ENCODE assay signal across 8 cellular contexts in genomic region chr3:51994530-51994929, GRCh38. TPM values are rescaled to one million over a fixed set of nuclear protein-coding genes. Genes with fewer than 3 reads are reported as not detected.
DNase-seq lines count a peak whose midpoint lies in the region; ATAC-seq and TF ChIP-seq lines count a peak whose summit lies in the region.

No MANE protein-coding gene starts in this region.

- peaks cover 26% of the 10 kb centered on the region for H3K4me1 Mint-ChIP-seq in activated CD4-positive, alpha-beta T cell treated with anti-CD3 and anti-CD28 coated beads for 36 hours
- H3K4me1 Mint-ChIP-seq in activated T-helper 2 cell treated with anti-CD3 and anti-CD28 coated beads, Interferon-gamma antibody, Interleukin-2, Interleukin-4, amounts not matched to agents 10 μg/mL and 5 μg/mL and 100 μg/mL, durations not matched to agents 14 hours and 24 hours and 36 hours (ENCODE audit: low read depth), result peaks cover 25% of the 10 kb centered on the region

- no peaks in the 10 kb centered on the region for H3K27me3 Mint-ChIP-seq in activated CD4-positive, alpha-beta T cell treated with anti-CD3 and anti-CD28 coated beads for 36 hours
- H3K27me3 Mint-ChIP-seq in activated T-helper 2 cell treated with anti-CD3 and anti-CD28 coated beads, Interferon-gamma antibody, Interleukin-2, Interleukin-4, amounts not matched to agents 10 μg/mL and 5 μg/mL and 100 μg/mL, durations not matched to agents 14 hours and 24 hours and 36 hours (ENCODE audit: low read depth), result peaks cover 10% of the 10 kb centered on the region

- no peak for TF ChIP-seq POLR2A in stomach (IDR thresholded peaks at IDR 0.05)

- intact Hi-C loops in activated CD4-positive, alpha-beta T cell treated with anti-CD3 and anti-CD28 coated beads for 36 hours (cut with DNase I, micrococcal nuclease), result loop anchor here (2.0 to 10.0 kb wide), 3 partner anchors 20 to 1350 kb away; partner anchors contain the start of genes ABHD14A (in 1 of the 2), ABHD14B (in 1 of the 2), DCP1A (in 1 of the 2) and WDR82 (in 1 of the 2)
- intact Hi-C loops in activated T-helper 2 cell treated with anti-CD3 and anti-CD28 coated beads, Interferon-gamma antibody, Interleukin-2, Interleukin-4, amounts not matched to agents 10 μg/mL and 5 μg/mL and 100 μg/mL, durations not matched to agents 14 hours and 24 hours and 36 hours (cut with micrococcal nuclease), result loop anchor here (2.0 kb wide), 2 partner anchors 20 to 52 kb away; partner anchors contain the start of genes ABHD14A, ABHD14B and PARP3
- intact Hi-C loops in stomach (cut with DNase I; ENCODE audit: low total_unique reads), result no loop called here

- POLR2A ChIA-PET in activated CD4-positive, alpha-beta T cell treated with anti-CD3 and anti-CD28 coated beads for 36 hours (lab: Charles Lee), result interaction anchor here (0.6 to 4.5 kb wide), 3 partner anchors 11 to 173 kb away, joined by 3 to 43 read pairs (median 34); partner anchors contain the start of gene ACY1

- H3K27ac Mint-ChIP-seq in activated CD4-positive, alpha-beta T cell treated with anti-CD3 and anti-CD28 coated beads for 36 hours, result peak overlapping the region; percentile 100
- H3K27ac Mint-ChIP-seq in activated T-helper 2 cell treated with anti-CD3 and anti-CD28 coated beads, Interferon-gamma antibody, Interleukin-2, Interleukin-4, amounts not matched to agents 10 μg/mL and 5 μg/mL and 100 μg/mL, durations not matched to agents 14 hours and 24 hours and 36 hours, result peak overlapping the region; percentile 100

- DNase-seq in activated CD4-positive, alpha-beta T cell treated with anti-CD3 and anti-CD28 coated beads for 36 hours, result no peak
- DNase-seq in activated CD4-positive, alpha-beta T cell treated with anti-CD3 and anti-CD28 coated beads, Interleukin-2, amount 50 U/mL, for 48 hours, result no peak
- no peak for DNase-seq in activated T-helper 2 cell treated with anti-CD3 and anti-CD28 coated beads, Interferon-gamma antibody, Interleukin-2, Interleukin-4, amounts not matched to agents 10 μg/mL and 5 μg/mL and 100 μg/mL, durations not matched to agents 14 hours and 24 hours and 36 hours (ENCODE audit: low spot score)
- DNase-seq in stomach, result no peak
- no peak for DNase-seq in NCI-H1092 (lab: John Stamatoyannopoulos, UW)
- no peak for DNase-seq in NCI-H2171 (lab: John Stamatoyannopoulos, UW)
- DNase-seq in NCI-H524 treated with DMSO at 0.1 percent for 48 hours (lab: John Stamatoyannopoulos, UW), result no peak

- no peaks in the 10 kb centered on the region for H3K9me3 Mint-ChIP-seq in activated CD4-positive, alpha-beta T cell treated with anti-CD3 and anti-CD28 coated beads for 36 hours (ENCODE audit: low read depth)
- no peaks in the 10 kb centered on the region for H3K9me3 Mint-ChIP-seq in activated T-helper 2 cell treated with anti-CD3 and anti-CD28 coated beads, Interferon-gamma antibody, Interleukin-2, Interleukin-4, amounts not matched to agents 10 μg/mL and 5 μg/mL and 100 μg/mL, durations not matched to agents 14 hours and 24 hours and 36 hours

- H3K36me3 Mint-ChIP-seq in activated CD4-positive, alpha-beta T cell treated with anti-CD3 and anti-CD28 coated beads for 36 hours (ENCODE audit: low read depth), result peaks cover 46% of the 10 kb centered on the region
- peaks cover 49% of the 10 kb centered on the region for H3K36me3 Mint-ChIP-seq in activated T-helper 2 cell treated with anti-CD3 and anti-CD28 coated beads, Interferon-gamma antibody, Interleukin-2, Interleukin-4, amounts not matched to agents 10 μg/mL and 5 μg/mL and 100 μg/mL, durations not matched to agents 14 hours and 24 hours and 36 hours (ENCODE audit: low read depth)

- peak overlapping the region; percentile 100 for H3K4me3 Mint-ChIP-seq in activated CD4-positive, alpha-beta T cell treated with anti-CD3 and anti-CD28 coated beads for 36 hours
- H3K4me3 Mint-ChIP-seq in activated T-helper 2 cell treated with anti-CD3 and anti-CD28 coated beads, Interferon-gamma antibody, Interleukin-2, Interleukin-4, amounts not matched to agents 10 μg/mL and 5 μg/mL and 100 μg/mL, durations not matched to agents 14 hours and 24 hours and 36 hours (ENCODE audit: low read depth), result peak overlapping the region; percentile 100

- TF ChIP-seq CTCF in stomach (IDR thresholded peaks at IDR 0.05), result no peak

- H3K4me3 ChIP-seq in iPS-11a (ENCODE audit: low read depth, low read length), result peak overlapping the region; percentile 100
- peak overlapping the region; percentile 76 to 93 (median 80) for H3K4me3 ChIP-seq in stomach

- H3K27me3 ChIP-seq in stomach, result peaks cover 0 to 7% (median 0%) of the 10 kb centered on the region in 3 donors

- peak overlapping the region in 4 of 5 donors; percentile 89 to 91 (median 90) for H3K27ac ChIP-seq in stomach

- H3K36me3 ChIP-seq in stomach, result peaks cover 29 to 41% (median 40%) of the 10 kb centered on the region in 4 donors

- H3K4me1 ChIP-seq in stomach, result peaks cover 18 to 59% (median 42%) of the 10 kb centered on the region in 4 donors

- TF ChIP-seq EP300 in stomach (IDR thresholded peaks at IDR 0.05), result no peak

- CTCF ChIA-PET in activated CD4-positive, alpha-beta T cell treated with anti-CD3 and anti-CD28 coated beads for 36 hours (lab: Charles Lee), result interaction anchor here (0.6 to 2.4 kb wide), 4 partner anchors 12 to 228 kb away, joined by 3 to 24 read pairs (median 10); partner anchors contain the start of genes ABHD14B, ACY1 and DUSP7

- no peak for ATAC-seq in activated CD4-positive, alpha-beta T cell treated with anti-CD3 and anti-CD28 coated beads for 36 hours

- H3K9me3 ChIP-seq in stomach, result no peaks in the 10 kb centered on the region

- 54 to 71% (median 61%) methylated on average over 2 of the region's 2 CpGs for WGBS in stomach, 5 donors

RNA-seq across cellular contexts. Expression of gene RPL29, which starts 1.2 kb away (rescaled TPM):
- 1,000 to 10,000 TPM; 1,975 to 2,071 TPM for total RNA-seq in activated CD4-positive, alpha-beta T cell treated with anti-CD3 and anti-CD28 coated beads for 36 hours
- total RNA-seq in activated T-helper 2 cell treated with anti-CD3 and anti-CD28 coated beads, Interferon-gamma antibody, Interleukin-2, Interleukin-4, amounts not matched to agents 10 μg/mL and 5 μg/mL and 100 μg/mL, durations not matched to agents 14 hours and 24 hours and 36 hours, result 1,666 and 1,693 TPM in 2 replicates
- total RNA-seq in stomach, result 1,000 to 10,000 TPM in 1 of 5 donors, 100 to 1,000 TPM in 4; 144 to 1,657 (median 865) TPM
- polyA plus RNA-seq in stomach, result 1,000 to 10,000 TPM; 2,501 to 3,071 (median 2,933) TPM

RNA-seq across cellular contexts. Expression of gene ACY1, which starts 11.2 kb away (rescaled TPM):
- 10 to 100 TPM; 61.5 to 90.0 TPM for total RNA-seq in activated CD4-positive, alpha-beta T cell treated with anti-CD3 and anti-CD28 coated beads for 36 hours
- total RNA-seq in activated T-helper 2 cell treated with anti-CD3 and anti-CD28 coated beads, Interferon-gamma antibody, Interleukin-2, Interleukin-4, amounts not matched to agents 10 μg/mL and 5 μg/mL and 100 μg/mL, durations not matched to agents 14 hours and 24 hours and 36 hours, result 62.8 and 64.6 TPM in 2 replicates
- 10 to 100 TPM in 3 of 5 donors, 1 to 10 TPM in 1, not detected in 1; 8.0 to 42.6 (median 31.5) TPM for total RNA-seq in stomach
- 10 to 100 TPM; 32.9 to 60.6 (median 41.9) TPM for polyA plus RNA-seq in stomach

RNA-seq across cellular contexts. Expression of gene ABHD14A, which starts 19.7 kb away (rescaled TPM):
- total RNA-seq in activated CD4-positive, alpha-beta T cell treated with anti-CD3 and anti-CD28 coated beads for 36 hours, result 1 to 10 TPM; 6.3 to 7.5 TPM
- total RNA-seq in activated T-helper 2 cell treated with anti-CD3 and anti-CD28 coated beads, Interferon-gamma antibody, Interleukin-2, Interleukin-4, amounts not matched to agents 10 μg/mL and 5 μg/mL and 100 μg/mL, durations not matched to agents 14 hours and 24 hours and 36 hours, result 13.5 and 15.9 TPM in 2 replicates
- total RNA-seq in stomach, result 10 to 100 TPM in 2 of 5 donors, 1 to 10 TPM in 1, not detected in 2; 7.0 to 17.0 (median 14.5) TPM
- polyA plus RNA-seq in stomach, result 10 to 100 TPM; 12.2 to 20.8 (median 16.3) TPM

RNA-seq across cellular contexts. Expression of gene ABHD14B, which starts 20.7 kb away (rescaled TPM):
- total RNA-seq in activated CD4-positive, alpha-beta T cell treated with anti-CD3 and anti-CD28 coated beads for 36 hours, result 10 to 100 TPM; 62.4 to 65.0 TPM
- 49.2 and 51.6 TPM in 2 replicates for total RNA-seq in activated T-helper 2 cell treated with anti-CD3 and anti-CD28 coated beads, Interferon-gamma antibody, Interleukin-2, Interleukin-4, amounts not matched to agents 10 μg/mL and 5 μg/mL and 100 μg/mL, durations not matched to agents 14 hours and 24 hours and 36 hours
- total RNA-seq in stomach, result 10 to 100 TPM in 4 of 5 donors, 1 to 10 TPM in 1; 2.9 to 67.4 (median 28.4) TPM
- polyA plus RNA-seq in stomach, result 10 to 100 TPM; 48.1 to 82.9 (median 57.3) TPM

RNA-seq across cellular contexts. Expression of gene PCBP4, which starts 27.3 kb away (rescaled TPM):
- 10 to 100 TPM; 12.5 to 13.6 TPM for total RNA-seq in activated CD4-positive, alpha-beta T cell treated with anti-CD3 and anti-CD28 coated beads for 36 hours
- total RNA-seq in activated T-helper 2 cell treated with anti-CD3 and anti-CD28 coated beads, Interferon-gamma antibody, Interleukin-2, Interleukin-4, amounts not matched to agents 10 μg/mL and 5 μg/mL and 100 μg/mL, durations not matched to agents 14 hours and 24 hours and 36 hours, result 21.1 and 23.8 TPM in 2 replicates
- total RNA-seq in stomach, result 100 to 1,000 TPM in 1 of 5 donors, 10 to 100 TPM in 4; 12.5 to 122 (median 25.1) TPM
- polyA plus RNA-seq in stomach, result 10 to 100 TPM; 26.5 to 54.9 (median 33.5) TPM
